Comparison of ENCODE assay signal across 34 cellular contexts in the genomic region with DNA sequence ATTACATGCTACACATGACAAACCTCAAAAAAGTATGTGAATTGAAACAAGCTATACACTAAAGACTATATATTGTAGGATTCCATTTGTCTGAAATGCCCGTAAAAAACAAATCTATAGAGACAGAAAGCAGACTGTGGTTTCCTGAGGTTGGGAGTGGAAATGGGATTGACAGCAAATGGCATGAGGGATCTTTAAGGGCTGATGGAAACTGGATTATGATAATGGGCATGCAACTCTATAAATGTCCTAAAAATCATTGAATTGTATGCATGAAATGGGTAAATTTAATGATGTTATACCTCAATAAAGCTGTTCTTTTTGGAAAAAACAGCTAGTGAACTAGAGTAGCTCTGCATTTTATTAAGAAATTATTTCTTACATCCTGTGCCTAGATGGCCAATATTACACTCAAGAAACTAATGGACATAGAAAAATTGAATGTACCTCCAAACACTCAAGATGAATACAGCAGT. TPM values are rescaled to one million over a fixed set of nuclear protein-coding genes. Genes with fewer than 3 reads are reported as not detected.
"Had no signal": no experiment of that assay in that cellular context is flagged by ENCODE, and none has a peak within 500 bp of the region (broad histone marks: within the 10 kb centered on the region; RNA-seq: fewer than 3 reads in every experiment).

No MANE protein-coding gene starts in this region.

- H3K27ac ChIP-seq: dorsolateral prefrontal cortex, epithelial cell of prostate, gastrocnemius medialis, left lung, lower lobe of right lung, neutrophil, pancreas, suprapubic skin had no signal

- ATAC-seq: esophagus mucosa; gastrocnemius medialis; left cardiac atrium; left lung; lower lobe of right lung; natural killer cell treated with Interleukin-12 subunit alpha and Interleukin-12 subunit beta and Interleukin-15 and Interleukin-18, amount 100 ng/mL, for 72 hours; sciatic nerve; stimulated activated naive CD8-positive, alpha-beta T cell treated with anti-CD3 and anti-CD28 coated beads, Interleukin-15, amount 100 ng/mL, for 72 hours had no signal

- H3K4me1 ChIP-seq: gastrocnemius medialis, left lung, lower lobe of right lung, suprapubic skin had no signal

- H3K4me3 ChIP-seq: dorsolateral prefrontal cortex, gastrocnemius medialis, left lung, lower lobe of right lung, suprapubic skin had no signal

- H3K4me2 ChIP-seq: smooth muscle cell had no signal

- H3K9me3 ChIP-seq: gastrocnemius medialis, left lung, lower lobe of right lung, neutrophil, pancreas, suprapubic skin had no signal

- H3K36me3 ChIP-seq: gastrocnemius medialis, left lung, lower lobe of right lung, neutrophil, pancreas, suprapubic skin had no signal

- H3K27me3 ChIP-seq: left lung, pancreas, suprapubic skin had no signal

- DNase-seq: cerebellar nuclear complex; dorsolateral prefrontal cortex; effector CD8-positive, alpha-beta T cell; endodermal cell; foreskin fibroblast; gastrocnemius medialis; left cardiac atrium; left lung; lower lobe of right lung; naive B cell; retina; stimulated activated CD4-positive, alpha-beta T cell treated with anti-CD3 and anti-CD28 coated beads, Interleukin-12 subunit alpha, Interleukin-12 subunit beta, amount 100 ng/mL, for 4 hours; stimulated activated CD4-positive, alpha-beta T cell treated with anti-CD3 and anti-CD28 coated beads, Interleukin-1b, Interleukin-23, amount 100 ng/mL, for 48 hours; stimulated activated CD4-positive, alpha-beta T cell treated with anti-CD3 and anti-CD28 coated beads, Interleukin-4, amount 100 ng/mL, for 1 hour; stimulated activated CD8-positive, alpha-beta memory T cell treated with anti-CD3 and anti-CD28 coated beads, Interleukin-4, amount 100 ng/mL, for 48 hours; stimulated activated naive CD4-positive, alpha-beta T cell; stimulated activated naive CD8-positive, alpha-beta T cell treated with anti-CD3 and anti-CD28 coated beads, Interleukin-15, amount 100 ng/mL, for 72 hours; trophoblast cell had no signal

RNA-seq across cellular contexts. Expression of a gene that starts 0.4 kb away (rescaled TPM):
- total RNA-seq: esophagus mucosa; glomerular endothelial cell; kidney epithelial cell; left cardiac atrium; left lung; lower lobe of right lung; natural killer cell treated with Interleukin-12 subunit alpha and Interleukin-12 subunit beta and Interleukin-15 and Interleukin-18, amount 100 ng/mL, for 72 hours; neural crest cell; omental fat pad; posterior vena cava; pulmonary artery endothelial cell; sciatic nerve; smooth muscle cell; suprapubic skin; ureter had no signal
- polyA plus RNA-seq: smooth muscle cell had no signal

RNA-seq across cellular contexts. Expression of a gene that starts 21.7 kb away (rescaled TPM):
- total RNA-seq: endodermal cell; esophagus mucosa; gastrocnemius medialis; glomerular endothelial cell; kidney epithelial cell; left cardiac atrium; left lung; lower lobe of right lung; mesenteric fat pad; natural killer cell treated with Interleukin-12 subunit alpha and Interleukin-12 subunit beta and Interleukin-15 and Interleukin-18, amount 100 ng/mL, for 72 hours; neural crest cell; omental fat pad; pancreas; posterior vena cava; pulmonary artery endothelial cell; sciatic nerve; smooth muscle cell; suprapubic skin; ureter had no signal
- polyA plus RNA-seq: pancreas, smooth muscle cell had no signal

RNA-seq across cellular contexts. Expression of a gene that starts 45.0 kb away (rescaled TPM):
- total RNA-seq: gastrocnemius medialis; mesenteric fat pad; natural killer cell treated with Interleukin-12 subunit alpha and Interleukin-12 subunit beta and Interleukin-15 and Interleukin-18, amount 100 ng/mL, for 72 hours; pulmonary artery endothelial cell; smooth muscle cell had no signal
- polyA plus RNA-seq: smooth muscle cell had no signal
